31 cellular contexts compared by ENCODE assay signal in the genomic region with DNA sequence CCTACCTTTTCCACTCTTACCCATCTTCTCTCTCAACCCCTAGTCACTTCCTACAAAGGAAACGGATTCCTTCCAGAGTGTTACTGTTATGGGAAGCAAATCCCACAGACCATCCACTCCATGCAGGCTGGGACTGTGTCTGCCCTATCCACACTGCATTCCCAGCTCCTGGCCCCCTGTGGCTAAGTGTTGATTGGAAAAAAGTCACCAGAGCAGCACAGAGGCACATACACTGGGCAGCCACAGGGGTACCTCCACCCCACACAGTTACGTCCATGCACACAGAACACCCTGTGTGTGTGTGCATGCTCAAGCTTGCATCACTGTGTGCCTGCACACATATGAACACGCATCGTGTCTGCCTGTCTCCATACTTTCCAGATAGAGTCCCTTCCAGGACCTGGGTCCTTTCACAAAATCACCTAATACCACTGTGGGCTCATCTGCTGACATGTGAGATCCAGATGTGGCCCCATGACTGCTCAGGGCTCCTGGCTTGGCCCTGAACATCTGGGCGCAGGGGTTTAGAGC. TPM values are rescaled to one million over a fixed set of nuclear protein-coding genes. Genes with fewer than 3 reads are reported as not detected.
"Had no signal": no experiment of that assay in that cellular context is flagged by ENCODE, and none has a peak within 500 bp of the region (broad histone marks: within the 10 kb centered on the region; RNA-seq: fewer than 3 reads in every experiment).

No MANE protein-coding gene starts in this region.

- H3K9me3 Mint-ChIP-seq: naive thymus-derived CD8-positive, alpha-beta T cell; neural crest cell; stimulated activated naive B cell treated with anti-CD40 and anti-IgM and Interleukin-4, amounts not matched to agents 10 μg/mL and 1 μg/mL and 100 μg/mL, for 72 hours had no signal

- H3K36me3 Mint-ChIP-seq: stimulated activated naive B cell treated with anti-CD40 and anti-IgM and Interleukin-4, amounts not matched to agents 10 μg/mL and 1 μg/mL and 100 μg/mL, for 72 hours had no signal

- ATAC-seq: left colon; left lung; lower lobe of right lung; naive thymus-derived CD8-positive, alpha-beta T cell; sciatic nerve; stimulated activated naive B cell treated with anti-CD40 and anti-IgM and Interleukin-4, amounts not matched to agents 10 μg/mL and 1 μg/mL and 100 μg/mL, for 72 hours; stimulated activated naive CD8-positive, alpha-beta T cell treated with anti-CD3 and anti-CD28 coated beads, Interleukin-15, Interleukin-2, amounts not matched to agents 100 U/mL and 50 U/mL, for 24 hours had no signal

- DNase-seq: hypothalamus; immature natural killer cell; kidney; left colon; left lung; lower lobe of right lung; mammary epithelial cell; mesenchymal stem cell; naive thymus-derived CD8-positive, alpha-beta T cell; occipital lobe; ovary; stimulated activated CD4-positive, alpha-beta T cell treated with anti-CD3 and anti-CD28 coated beads, Interleukin-12 subunit alpha, Interleukin-12 subunit beta, amount 100 ng/mL, for 4 hours; stimulated activated CD4-positive, alpha-beta T cell treated with anti-CD3 and anti-CD28 coated beads, Interleukin-15, amount 100 ng/mL, for 24 hours; stimulated activated CD4-positive, alpha-beta T cell treated with anti-CD3 and anti-CD28 coated beads, Interleukin-2, amount 100 ng/mL, for 24 hours; stimulated activated CD4-positive, alpha-beta T cell treated with anti-CD3 and anti-CD28 coated beads, Interleukin-4, amount 100 ng/mL, for 1 hour; stimulated activated naive B cell treated with anti-CD40 and anti-IgM and Interleukin-4, amounts not matched to agents 10 μg/mL and 1 μg/mL and 100 μg/mL, for 72 hours; stimulated activated naive CD8-positive, alpha-beta T cell treated with anti-CD3 and anti-CD28 coated beads, Interleukin-15, Interleukin-2, amounts not matched to agents 100 U/mL and 50 U/mL, for 24 hours; stomach; testis; thyroid gland; transverse colon; upper lobe of left lung had no signal

- H3K4me1 ChIP-seq: vagina had no signal

- H3K9me3 ChIP-seq: left lung, lower lobe of right lung, neutrophil, ovary, right atrium auricular region, stomach, testis, thyroid gland, transverse colon, upper lobe of left lung, vagina had no signal

- FAIRE-seq: islet of Langerhans, kidney had no signal

- H3K27ac ChIP-seq: left lung, lower lobe of right lung, neutrophil, ovary, right atrium auricular region, skin epidermis, stomach, testis, thyroid gland, transverse colon, upper lobe of left lung, vagina had no signal

- H3K27ac Mint-ChIP-seq: immature natural killer cell; naive thymus-derived CD8-positive, alpha-beta T cell; nephron; progenitor cell of endocrine pancreas; stimulated activated naive B cell treated with anti-CD40 and anti-IgM and Interleukin-4, amounts not matched to agents 10 μg/mL and 1 μg/mL and 100 μg/mL, for 72 hours had no signal

- H3K4me3 Mint-ChIP-seq: immature natural killer cell; naive thymus-derived CD8-positive, alpha-beta T cell; stimulated activated naive B cell treated with anti-CD40 and anti-IgM and Interleukin-4, amounts not matched to agents 10 μg/mL and 1 μg/mL and 100 μg/mL, for 72 hours had no signal

- H3K36me3 ChIP-seq: left lung, lower lobe of right lung, neutrophil, ovary, right atrium auricular region, stomach, thyroid gland, transverse colon, upper lobe of left lung, vagina had no signal

- H3K27me3 ChIP-seq: ovary, right atrium auricular region, testis, thyroid gland, upper lobe of left lung, vagina had no signal

- H3K4me3 ChIP-seq: left lung, lower lobe of right lung, ovary, right atrium auricular region, skin epidermis, stomach, testis, thyroid gland, transverse colon, upper lobe of left lung, vagina had no signal

RNA-seq across cellular contexts. Expression of a gene that starts 4.2 kb away (rescaled TPM):
- total RNA-seq: naive thymus-derived CD8-positive, alpha-beta T cell had no signal
- polyA plus RNA-seq: immature natural killer cell; naive thymus-derived CD8-positive, alpha-beta T cell had no signal

RNA-seq across cellular contexts. Expression of a gene that starts 36.0 kb away (rescaled TPM):
- total RNA-seq: naive thymus-derived CD8-positive, alpha-beta T cell had no signal
- polyA plus RNA-seq: immature natural killer cell; naive thymus-derived CD8-positive, alpha-beta T cell had no signal
